ENCODE assay signal across 12 cellular contexts in genomic region chr3:14141602-14142315, GRCh38. TPM values are rescaled to one million over a fixed set of nuclear protein-coding genes. Genes with fewer than 3 reads are reported as not detected.
DNase-seq lines count a peak whose midpoint lies in the region; ATAC-seq, FAIRE-seq and TF ChIP-seq lines count a peak whose summit lies in the region.
"Had no signal": no experiment of that assay in that cellular context is flagged by ENCODE, and none has a peak within 500 bp of the region (broad histone marks: within the 10 kb centered on the region; RNA-seq: fewer than 3 reads in every experiment).

No MANE protein-coding gene starts in this region.

- DNase-seq in NCI-H510A treated with DMSO at 0.1 percent for 48 hours (lab: John Stamatoyannopoulos, UW) = peak; percentile 0
- DNase-seq in NCI-H510A (lab: John Stamatoyannopoulos, UW) = no peak
- no peak for DNase-seq in K562 (ENCODE audit: extremely low read depth in 1 of 4, low spot score in 3 of 4)
- no peak for DNase-seq in HepG2 (ENCODE audit: low spot score)
- no peak for DNase-seq in NCI-H526 (lab: John Stamatoyannopoulos, UW)
- no peak for DNase-seq in NCI-H2029 (lab: John Stamatoyannopoulos, UW)
- DNase-seq: NCI-H1105; SHP77 treated with DMSO at 0.1 percent for 48 hours; stimulated activated CD8-positive, alpha-beta memory T cell treated with anti-CD3 and anti-CD28 coated beads, Interleukin-4, amount 100 ng/mL, for 48 hours had no signal

- WGBS in K562 (ENCODE audit: insufficient coverage, low coverage, missing lambda C conversion rate) = 91% methylated on average over 19 of the region's 19 CpGs
- WGBS in HepG2 (ENCODE audit: low lambda C conversion rate) = 96% methylated on average over 19 of the region's 19 CpGs

- H3K4me3 ChIP-seq in K562 (no peak overlapping the region), HepG2 (replicated peaks in 1 of 3; ENCODE audit: insufficient read depth in 1 of 3, low read depth in 2 of 3, low read length in 3 of 3) (no peak overlapping the region), stomach smooth muscle (ENCODE audit: low read length in 2 of 2) (no peak overlapping the region)
- H3K4me3 ChIP-seq: ovary had no signal

- H3K9me3 ChIP-seq in K562 (replicated peaks; ENCODE audit: control insufficient read depth, insufficient read depth, low read depth, low read length) (no peaks in the 10 kb centered on the region), HepG2 (ENCODE audit: low read length) (no peaks in the 10 kb centered on the region), stomach smooth muscle (ENCODE audit: control insufficient read depth in 2 of 2, low read length in 2 of 2) (no peaks in the 10 kb centered on the region)
- H3K9me3 ChIP-seq: ovary had no signal

- ATAC-seq in K562 (no peak), HepG2 (no peak), HG03196 (IDR thresholded peaks at IDR 0.05; ENCODE audit: unreplicated experiment) (no peak)

- no peak for TF ChIP-seq EP300 in K562 (IDR thresholded peaks at IDR 0.05; ENCODE audit: low read length)
- no peak for TF ChIP-seq EP300 in HepG2 (IDR thresholded peaks at IDR 0.05; ENCODE audit: low read depth in 2 of 2, low read length in 2 of 2)
- TF ChIP-seq EP300 in HepG2 (CRISPR knock-in tag; IDR thresholded peaks at IDR 0.05; ENCODE audit: borderline replicate concordance) = no peak

- no peaks in the 10 kb centered on the region for H3K79me2 ChIP-seq in K562 (ENCODE audit: control insufficient read depth, insufficient read depth, low read length)
- no peaks in the 10 kb centered on the region for H3K79me2 ChIP-seq in HepG2 (ENCODE audit: insufficient read depth, low read length)

- H3K9me1 ChIP-seq in K562 (ENCODE audit: control insufficient read depth, insufficient read depth, low read length) = no peaks in the 10 kb centered on the region

- no peak for TF ChIP-seq POLR2A in K562 (conservative IDR thresholded peaks at IDR 0.05)
- TF ChIP-seq POLR2A in HepG2 (IDR thresholded peaks at IDR 0.05; ENCODE audit: insufficient read depth in 1 of 2, low read depth in 2 of 2, low read length in 2 of 2) = no peak

- H4K20me1 ChIP-seq in K562 (replicated peaks; ENCODE audit: control insufficient read depth, insufficient read depth, low read length) = no peaks in the 10 kb centered on the region
- no peaks in the 10 kb centered on the region; the same call in 1 of the 2 replicates for H4K20me1 ChIP-seq in HepG2 (ENCODE audit: insufficient read depth, low read length)

- H3K27ac ChIP-seq in K562 (ENCODE audit: extremely low read depth, low read depth, low read length) (no peak overlapping the region), HepG2 (ENCODE audit: extremely low read length, insufficient read depth, low read length) (no peak overlapping the region), stomach smooth muscle (ENCODE audit: low read length) (peak overlapping the region; percentile 26)

- no TSS peak for BruUV-seq in K562 (replicated peaks; lab: Mats Ljungman, UMichigan)
- BruUV-seq in HepG2 (replicated peaks; lab: Mats Ljungman, UMichigan) = no TSS peak

- CTCF ChIA-PET in K562 (lab: Yijun Ruan, JAX; ENCODE audit: low intra/inter-chr PET ratio) = no interaction called here
- CTCF ChIA-PET in HepG2 (lab: Yijun Ruan, JAX; ENCODE audit: low intra/inter-chr PET ratio, low total read pairs) = no interaction called here

- H3K9ac ChIP-seq in K562 (ENCODE audit: insufficient read depth in 1 of 2, low read depth in 2 of 2, low read length in 2 of 2) (no peak overlapping the region; a peak in 1 of 4 replicates), HepG2 (ENCODE audit: insufficient read depth, low read depth, low read length) (no peak overlapping the region), stomach smooth muscle (ENCODE audit: low read length in 2 of 2) (no peak overlapping the region)

- no peaks in the 10 kb centered on the region for H3K27me3 ChIP-seq in K562 (ENCODE audit: control insufficient read depth in 2 of 2, insufficient read depth in 2 of 2, low read length in 2 of 2)
- H3K27me3 ChIP-seq in HepG2 (ENCODE audit: control insufficient read depth in 1 of 2, insufficient read depth in 2 of 2, low read length in 2 of 2) = no peaks in the 10 kb centered on the region
- H3K27me3 ChIP-seq in stomach smooth muscle (ENCODE audit: control insufficient read depth in 1 of 2, insufficient read depth in 2 of 2, low read length in 2 of 2) = no peaks in the 10 kb centered on the region
- H3K27me3 ChIP-seq: ovary had no signal

- TF ChIP-seq CTCF in K562 (IDR thresholded peaks at IDR 0.05 in 2 of 3, conservative IDR thresholded peaks at IDR 0.05 in 1 of 3; ENCODE audit: insufficient read depth in 2 of 3, low read depth in 1 of 3, low read length in 3 of 3) (no peak), HepG2 (CRISPR knock-in tag; IDR thresholded peaks at IDR 0.05) (no peak)

- peaks cover 66% of the 10 kb centered on the region; the same call in 2 of the 3 replicates for H3K36me3 ChIP-seq in K562 (ENCODE audit: control insufficient read depth, insufficient read depth, low read length)
- H3K36me3 ChIP-seq in HepG2 (replicated peaks in 1 of 2; ENCODE audit: control insufficient read depth in 1 of 2, insufficient read depth in 2 of 2, low read length in 2 of 2) = peaks cover 14 to 42% of the 10 kb centered on the region in 2 experiments; a peak in 4 of 5 replicates
- H3K36me3 ChIP-seq in stomach smooth muscle (ENCODE audit: control insufficient read depth in 2 of 2, insufficient read depth in 2 of 2, low read length in 2 of 2) = peaks cover 49 to 55% of the 10 kb centered on the region in 2 donors
- H3K36me3 ChIP-seq: ovary had no signal

- H3K4me2 ChIP-seq in K562 (ENCODE audit: insufficient read depth, low read length) (no peak overlapping the region), HepG2 (ENCODE audit: low read depth, low read length) (no peak overlapping the region)

- intact Hi-C loops in K562 (cut with micrococcal nuclease) (no loop called here), HepG2 (cut with micrococcal nuclease; ENCODE audit: unreplicated experiment) (no loop called here)

- TF ChIP-seq RAD21 in K562 (CRISPR knock-in tag; conservative IDR thresholded peaks at IDR 0.05 in 1 of 2, IDR thresholded peaks at IDR 0.05 in 1 of 2) = no peak
- no peak for TF ChIP-seq RAD21 in HepG2 (CRISPR knock-in tag; IDR thresholded peaks at IDR 0.05)

- POLR2A ChIA-PET in K562 (lab: Yijun Ruan, JAX) (interaction anchor here (0.7 to 1.6 kb wide), 4 partner anchors 8 to 21 kb away, joined by 3 to 6 read pairs (median 4); no protein-coding TSS in a partner anchor), HepG2 (lab: Yijun Ruan, JAX) (interaction anchor here (0.8 to 2.5 kb wide), 2 partner anchors 17 to 37 kb away, joined by 3 to 16 read pairs; partner anchors contain the start of genes CHCHD4, LSM3, TMEM43 and XPC)

- FAIRE-seq in K562 (lab: Jason Lieb, UNC) (no peak), HepG2 (lab: Jason Lieb, UNC) (no peak)

- H3K4me1 ChIP-seq in K562 (replicated peaks in 1 of 2; ENCODE audit: control insufficient read depth in 2 of 2, insufficient read depth in 2 of 2, low read length in 2 of 2) (peaks cover 13 to 14% of the 10 kb centered on the region in 2 experiments), HepG2 (ENCODE audit: insufficient read depth, low read length) (peaks cover 20% of the 10 kb centered on the region), stomach smooth muscle (ENCODE audit: control insufficient read depth, insufficient read depth, low read length) (peaks cover 39% of the 10 kb centered on the region)

- in situ Hi-C loops in K562 (cut with MboI) (no loop called here), HepG2 (cut with HindIII; ENCODE audit: extremely low pct_ligation_motif_present, low pct_unique_long_range_greater_than_20kb) (no loop called here)

- H2AFZ ChIP-seq in K562 (ENCODE audit: low read depth, low read length) = no peak overlapping the region
- no peak overlapping the region for H2AFZ ChIP-seq in HepG2 (ENCODE audit: low read length)

RNA-seq across cellular contexts. Expression of gene TMEM43, which starts 16.9 kb away (rescaled TPM):
- total RNA-seq in K562 (2011; cell fraction: chromatin; rRNA removed; ENCODE audit: low replicate concordance) = 45.4 and 56.1 TPM in 2 replicates
- 65.7 and 72.4 TPM in 2 replicates for total RNA-seq in K562 (2011; cell fraction: nucleolus; rRNA removed)
- total RNA-seq in K562 (2011; cell fraction: nucleoplasm; rRNA removed) = 57.3 and 58.4 TPM in 2 replicates
- total RNA-seq in K562 (2014; rRNA removed) (35.0 and 49.2 TPM in 2 replicates), K562 (2014; rRNA removed; fragmentation: Illumina TruSeq; extraction: Trizol) (32.9 and 35.7 TPM in 2 replicates), K562 (2015; rRNA removed; fragmentation: Illumina TruSeq; extraction: Trizol) (41.1 and 42.9 TPM in 2 replicates), K562 (2021) (38.9 and 39.7 TPM in 2 replicates), HepG2 (2016; rRNA removed; fragmentation: Illumina TruSeq; extraction: Trizol) (25.9 and 50.5 TPM in 2 replicates)
- polyA plus RNA-seq in K562 (2011; rRNA removed) (41.9 and 50.8 TPM in 2 replicates), K562 (2014; fragmentation: Illumina TruSeq; extraction: Trizol) (41.5 and 46.1 TPM in 2 replicates), K562 (2014; fragmentation: Nextera tagmentation; extraction: Ambion mirVana) (10 to 100 TPM; 16.7 to 29.4 TPM), K562 (2014; rRNA removed) (32.7 and 37.5 TPM in 2 replicates), HepG2 (2011; rRNA removed) (48.9 and 57.4 TPM in 2 replicates)
- polyA plus RNA-seq in K562 (2011; cell fraction: cytosol; rRNA removed) = 46.0 and 54.1 TPM in 2 replicates
- 73.1 and 80.6 TPM in 2 replicates for polyA plus RNA-seq in K562 (2011; cell fraction: nucleus; rRNA removed)
- polyA plus RNA-seq in K562 (2012) = 32.9 and 33.9 TPM in 2 replicates
- 32.4 and 38.1 TPM in 2 replicates for polyA minus RNA-seq in K562 (2011; rRNA and poly(A)+ RNA removed)
- polyA minus RNA-seq in K562 (2011; cell fraction: cytosol; rRNA and poly(A)+ RNA removed) = 21.2 TPM in 2 replicates
- polyA minus RNA-seq in K562 (2011; cell fraction: nucleus; rRNA and poly(A)+ RNA removed) = 17.1 and 22.2 TPM in 2 replicates
- 3.9 and 4.2 TPM in 2 replicates for total RNA-seq in HepG2 (2016; cell fraction: cytosol; rRNA removed; fragmentation: Illumina TruSeq; extraction: Trizol; ENCODE audit: low read depth)
- 26.3 and 51.3 TPM in 2 replicates for total RNA-seq in HepG2 (2016; cell fraction: insoluble cytoplasmic fraction; rRNA removed; fragmentation: Illumina TruSeq; extraction: Trizol)
- total RNA-seq in HepG2 (2016; cell fraction: membrane; rRNA removed; fragmentation: Illumina TruSeq; extraction: Trizol) = 14.0 TPM in 2 replicates
- total RNA-seq in HepG2 (2016; cell fraction: nucleus; rRNA removed; fragmentation: Illumina TruSeq; extraction: Trizol) = 52.0 and 59.4 TPM in 2 replicates
- 50.3 and 50.5 TPM in 2 replicates for polyA plus RNA-seq in HepG2 (2011; cell fraction: cytosol; rRNA removed)
- 72.5 and 76.8 TPM in 2 replicates for polyA plus RNA-seq in HepG2 (2011; cell fraction: nucleus; rRNA removed)
- polyA plus RNA-seq in HepG2 (2012) = 33.1 and 37.6 TPM in 2 replicates
- polyA plus RNA-seq in HepG2 (2016; cell fraction: cytosol; fragmentation: Illumina TruSeq; extraction: Trizol; ENCODE audit: low read depth) = 3.5 and 3.6 TPM in 2 replicates
- 24.2 and 24.5 TPM in 2 replicates for polyA plus RNA-seq in HepG2 (2016; cell fraction: insoluble cytoplasmic fraction; fragmentation: Illumina TruSeq; extraction: Trizol; ENCODE audit: low read depth)
- polyA plus RNA-seq in HepG2 (2016; cell fraction: membrane; fragmentation: Illumina TruSeq; extraction: Trizol; ENCODE audit: low read depth) = 8.3 and 8.4 TPM in 2 replicates
- polyA plus RNA-seq in HepG2 (2016; cell fraction: nucleus; fragmentation: Illumina TruSeq; extraction: Trizol; ENCODE audit: insufficient read depth, low read depth) = 80.8 and 88.2 TPM in 2 replicates
- 77.4 and 114 TPM in 2 replicates for polyA minus RNA-seq in HepG2 (2011; rRNA and poly(A)+ RNA removed; ENCODE audit: low replicate concordance)
- polyA minus RNA-seq in HepG2 (2011; cell fraction: cytosol; rRNA and poly(A)+ RNA removed) = 30.1 and 30.2 TPM in 2 replicates
- 31.3 and 32.3 TPM in 2 replicates for polyA minus RNA-seq in HepG2 (2011; cell fraction: nucleus; rRNA and poly(A)+ RNA removed)

RNA-seq across cellular contexts. Expression of gene CHCHD4, which starts 17.1 kb away (rescaled TPM):
- 8.4 and 13.9 TPM in 2 replicates for total RNA-seq in K562 (2011; cell fraction: chromatin; rRNA removed; ENCODE audit: low replicate concordance)
- total RNA-seq in K562 (2011; cell fraction: nucleolus; rRNA removed) = 7.5 and 9.3 TPM in 2 replicates
- 11.0 and 15.7 TPM in 2 replicates for total RNA-seq in K562 (2011; cell fraction: nucleoplasm; rRNA removed)
- 70.9 and 77.2 TPM in 2 replicates for total RNA-seq in K562 (2014; rRNA removed)
- total RNA-seq in K562 (2014; rRNA removed; fragmentation: Illumina TruSeq; extraction: Trizol) = 70.9 and 79.2 TPM in 2 replicates
- total RNA-seq in K562 (2015; rRNA removed; fragmentation: Illumina TruSeq; extraction: Trizol) = 56.5 and 61.2 TPM in 2 replicates
- 53.5 and 55.4 TPM in 2 replicates for total RNA-seq in K562 (2021)
- polyA plus RNA-seq in K562 (2011; rRNA removed) = 46.2 and 68.4 TPM in 2 replicates
- polyA plus RNA-seq in K562 (2011; cell fraction: cytosol; rRNA removed) = 27.7 and 40.4 TPM in 2 replicates
- polyA plus RNA-seq in K562 (2011; cell fraction: nucleus; rRNA removed) = 15.4 and 19.6 TPM in 2 replicates
- polyA plus RNA-seq in K562 (2012) = 32.4 and 47.1 TPM in 2 replicates
- 89.0 and 105 TPM in 2 replicates for polyA plus RNA-seq in K562 (2014; fragmentation: Illumina TruSeq; extraction: Trizol)
- polyA plus RNA-seq in K562 (2014; fragmentation: Nextera tagmentation; extraction: Ambion mirVana) = 100 to 1,000 TPM; 152 to 225 TPM
- polyA plus RNA-seq in K562 (2014; rRNA removed) = 81.3 and 81.7 TPM in 2 replicates
- polyA minus RNA-seq in K562 (2011; rRNA and poly(A)+ RNA removed) = 48.2 and 54.4 TPM in 2 replicates
- polyA minus RNA-seq in K562 (2011; cell fraction: cytosol; rRNA and poly(A)+ RNA removed) = 19.5 and 24.8 TPM in 2 replicates
- polyA minus RNA-seq in K562 (2011; cell fraction: nucleus; rRNA and poly(A)+ RNA removed) = 6.1 and 12.2 TPM in 2 replicates
- 24.1 and 32.0 TPM in 2 replicates for total RNA-seq in HepG2 (2016; rRNA removed; fragmentation: Illumina TruSeq; extraction: Trizol)
- total RNA-seq in HepG2 (2016; cell fraction: cytosol; rRNA removed; fragmentation: Illumina TruSeq; extraction: Trizol; ENCODE audit: low read depth) = 11.2 and 11.5 TPM in 2 replicates
- 26.4 and 35.5 TPM in 2 replicates for total RNA-seq in HepG2 (2016; cell fraction: insoluble cytoplasmic fraction; rRNA removed; fragmentation: Illumina TruSeq; extraction: Trizol)
- 22.7 TPM in 2 replicates for total RNA-seq in HepG2 (2016; cell fraction: membrane; rRNA removed; fragmentation: Illumina TruSeq; extraction: Trizol)
- 7.9 and 10.8 TPM in 2 replicates for total RNA-seq in HepG2 (2016; cell fraction: nucleus; rRNA removed; fragmentation: Illumina TruSeq; extraction: Trizol)
- 13.3 and 15.8 TPM in 2 replicates for polyA plus RNA-seq in HepG2 (2011; rRNA removed)
- 12.6 and 17.4 TPM in 2 replicates for polyA plus RNA-seq in HepG2 (2011; cell fraction: cytosol; rRNA removed)
- polyA plus RNA-seq in HepG2 (2011; cell fraction: nucleus; rRNA removed) = 4.0 and 4.7 TPM in 2 replicates
- polyA plus RNA-seq in HepG2 (2012) = 17.8 and 18.8 TPM in 2 replicates
- polyA plus RNA-seq in HepG2 (2016; cell fraction: cytosol; fragmentation: Illumina TruSeq; extraction: Trizol; ENCODE audit: low read depth) = 9.9 and 12.4 TPM in 2 replicates
- 30.7 and 33.5 TPM in 2 replicates for polyA plus RNA-seq in HepG2 (2016; cell fraction: insoluble cytoplasmic fraction; fragmentation: Illumina TruSeq; extraction: Trizol; ENCODE audit: low read depth)
- 19.0 and 19.4 TPM in 2 replicates for polyA plus RNA-seq in HepG2 (2016; cell fraction: membrane; fragmentation: Illumina TruSeq; extraction: Trizol; ENCODE audit: low read depth)
- polyA plus RNA-seq in HepG2 (2016; cell fraction: nucleus; fragmentation: Illumina TruSeq; extraction: Trizol; ENCODE audit: insufficient read depth, low read depth) = 14.4 and 14.5 TPM in 2 replicates
- 7.0 and 13.0 TPM in 2 replicates for polyA minus RNA-seq in HepG2 (2011; rRNA and poly(A)+ RNA removed; ENCODE audit: low replicate concordance)
- 7.3 and 8.8 TPM in 2 replicates for polyA minus RNA-seq in HepG2 (2011; cell fraction: cytosol; rRNA and poly(A)+ RNA removed)
- 3.0 and 5.8 TPM in 2 replicates for polyA minus RNA-seq in HepG2 (2011; cell fraction: nucleus; rRNA and poly(A)+ RNA removed)

RNA-seq across cellular contexts. Expression of gene XPC, which starts 36.6 kb away (rescaled TPM):
- 61.0 and 92.1 TPM in 2 replicates for total RNA-seq in K562 (2011; cell fraction: chromatin; rRNA removed; ENCODE audit: low replicate concordance)
- 32.5 and 33.7 TPM in 2 replicates for total RNA-seq in K562 (2011; cell fraction: nucleolus; rRNA removed)
- 45.0 and 59.2 TPM in 2 replicates for total RNA-seq in K562 (2011; cell fraction: nucleoplasm; rRNA removed)
- total RNA-seq in K562 (2014; rRNA removed) (51.8 and 54.1 TPM in 2 replicates), K562 (2014; rRNA removed; fragmentation: Illumina TruSeq; extraction: Trizol) (41.2 and 49.8 TPM in 2 replicates), K562 (2015; rRNA removed; fragmentation: Illumina TruSeq; extraction: Trizol) (41.3 and 44.2 TPM in 2 replicates), K562 (2021) (44.5 and 54.0 TPM in 2 replicates), HepG2 (2016; rRNA removed; fragmentation: Illumina TruSeq; extraction: Trizol) (19.2 and 24.1 TPM in 2 replicates)
- polyA plus RNA-seq in K562 (2011; rRNA removed) (25.1 and 25.5 TPM in 2 replicates), K562 (2014; fragmentation: Illumina TruSeq; extraction: Trizol) (54.4 and 54.7 TPM in 2 replicates), K562 (2014; fragmentation: Nextera tagmentation; extraction: Ambion mirVana) (1 to 10 TPM; 3.8 to 4.1 TPM), K562 (2014; rRNA removed) (33.8 and 42.4 TPM in 2 replicates), HepG2 (2011; rRNA removed) (9.4 and 13.5 TPM in 2 replicates)
- polyA plus RNA-seq in K562 (2011; cell fraction: cytosol; rRNA removed) = 11.7 and 15.8 TPM in 2 replicates
- polyA plus RNA-seq in K562 (2011; cell fraction: nucleus; rRNA removed) = 76.2 and 81.9 TPM in 2 replicates
- polyA plus RNA-seq in K562 (2012) = 41.7 and 44.5 TPM in 2 replicates
- 30.9 and 32.3 TPM in 2 replicates for polyA minus RNA-seq in K562 (2011; rRNA and poly(A)+ RNA removed)
- 24.0 and 24.8 TPM in 2 replicates for polyA minus RNA-seq in K562 (2011; cell fraction: cytosol; rRNA and poly(A)+ RNA removed)
- polyA minus RNA-seq in K562 (2011; cell fraction: nucleus; rRNA and poly(A)+ RNA removed) = 34.9 and 53.4 TPM in 2 replicates
- 3.7 and 5.6 TPM in 2 replicates for total RNA-seq in HepG2 (2016; cell fraction: cytosol; rRNA removed; fragmentation: Illumina TruSeq; extraction: Trizol; ENCODE audit: low read depth)
- 17.3 and 22.5 TPM in 2 replicates for total RNA-seq in HepG2 (2016; cell fraction: insoluble cytoplasmic fraction; rRNA removed; fragmentation: Illumina TruSeq; extraction: Trizol)
- 5.4 and 7.1 TPM in 2 replicates for total RNA-seq in HepG2 (2016; cell fraction: membrane; rRNA removed; fragmentation: Illumina TruSeq; extraction: Trizol)
- total RNA-seq in HepG2 (2016; cell fraction: nucleus; rRNA removed; fragmentation: Illumina TruSeq; extraction: Trizol) = 29.8 and 32.0 TPM in 2 replicates
- polyA plus RNA-seq in HepG2 (2011; cell fraction: cytosol; rRNA removed) = 5.6 and 7.4 TPM in 2 replicates
- 40.8 and 46.3 TPM in 2 replicates for polyA plus RNA-seq in HepG2 (2011; cell fraction: nucleus; rRNA removed)
- polyA plus RNA-seq in HepG2 (2012) = 20.6 and 22.0 TPM in 2 replicates
- polyA plus RNA-seq in HepG2 (2016; cell fraction: cytosol; fragmentation: Illumina TruSeq; extraction: Trizol; ENCODE audit: low read depth) = 0.59 and 0.94 TPM in 2 replicates
- polyA plus RNA-seq in HepG2 (2016; cell fraction: insoluble cytoplasmic fraction; fragmentation: Illumina TruSeq; extraction: Trizol; ENCODE audit: low read depth) = 13.8 and 16.6 TPM in 2 replicates
- polyA plus RNA-seq in HepG2 (2016; cell fraction: membrane; fragmentation: Illumina TruSeq; extraction: Trizol; ENCODE audit: low read depth) = 1.5 and 1.9 TPM in 2 replicates
- polyA plus RNA-seq in HepG2 (2016; cell fraction: nucleus; fragmentation: Illumina TruSeq; extraction: Trizol; ENCODE audit: insufficient read depth, low read depth) = 38.7 and 40.3 TPM in 2 replicates
- 12.4 and 15.1 TPM in 2 replicates for polyA minus RNA-seq in HepG2 (2011; rRNA and poly(A)+ RNA removed; ENCODE audit: low replicate concordance)
- polyA minus RNA-seq in HepG2 (2011; cell fraction: cytosol; rRNA and poly(A)+ RNA removed) = 7.6 and 8.9 TPM in 2 replicates
- 38.9 and 54.2 TPM in 2 replicates for polyA minus RNA-seq in HepG2 (2011; cell fraction: nucleus; rRNA and poly(A)+ RNA removed)

RNA-seq across cellular contexts. Expression of gene LSM3, which starts 36.9 kb away (rescaled TPM):
- 11.3 and 17.2 TPM in 2 replicates for total RNA-seq in K562 (2011; cell fraction: chromatin; rRNA removed; ENCODE audit: low replicate concordance)
- total RNA-seq in K562 (2011; cell fraction: nucleolus; rRNA removed) = 7.4 and 9.3 TPM in 2 replicates
- total RNA-seq in K562 (2011; cell fraction: nucleoplasm; rRNA removed) = 14.2 and 25.6 TPM in 2 replicates
- total RNA-seq in K562 (2014; rRNA removed) (32.6 and 33.8 TPM in 2 replicates), K562 (2014; rRNA removed; fragmentation: Illumina TruSeq; extraction: Trizol) (64.7 and 73.9 TPM in 2 replicates), K562 (2015; rRNA removed; fragmentation: Illumina TruSeq; extraction: Trizol) (54.4 and 61.2 TPM in 2 replicates), K562 (2021) (38.5 and 46.4 TPM in 2 replicates), HepG2 (2016; rRNA removed; fragmentation: Illumina TruSeq; extraction: Trizol) (19.4 and 28.7 TPM in 2 replicates)
- polyA plus RNA-seq in K562 (2011; rRNA removed) (34.0 and 48.7 TPM in 2 replicates), K562 (2014; fragmentation: Illumina TruSeq; extraction: Trizol) (48.6 and 55.2 TPM in 2 replicates), K562 (2014; fragmentation: Nextera tagmentation; extraction: Ambion mirVana) (100 to 1,000 TPM; 180 to 203 TPM), K562 (2014; rRNA removed) (61.6 and 75.1 TPM in 2 replicates), HepG2 (2011; rRNA removed) (2.8 and 5.1 TPM in 2 replicates)
- polyA plus RNA-seq in K562 (2011; cell fraction: cytosol; rRNA removed) = 3.6 and 12.9 TPM in 2 replicates
- 3.1 and 6.0 TPM in 2 replicates for polyA plus RNA-seq in K562 (2011; cell fraction: nucleus; rRNA removed)
- polyA plus RNA-seq in K562 (2012) = 31.9 and 61.8 TPM in 2 replicates
- 14.8 and 16.0 TPM in 2 replicates for polyA minus RNA-seq in K562 (2011; rRNA and poly(A)+ RNA removed)
- polyA minus RNA-seq in K562 (2011; cell fraction: cytosol; rRNA and poly(A)+ RNA removed) = 4.3 and 6.0 TPM in 2 replicates
- 5.5 and 7.6 TPM in 2 replicates for polyA minus RNA-seq in K562 (2011; cell fraction: nucleus; rRNA and poly(A)+ RNA removed)
- total RNA-seq in HepG2 (2016; cell fraction: cytosol; rRNA removed; fragmentation: Illumina TruSeq; extraction: Trizol; ENCODE audit: low read depth) = 9.0 and 9.3 TPM in 2 replicates
- 20.1 and 30.7 TPM in 2 replicates for total RNA-seq in HepG2 (2016; cell fraction: insoluble cytoplasmic fraction; rRNA removed; fragmentation: Illumina TruSeq; extraction: Trizol)
- 15.0 and 16.0 TPM in 2 replicates for total RNA-seq in HepG2 (2016; cell fraction: membrane; rRNA removed; fragmentation: Illumina TruSeq; extraction: Trizol)
- total RNA-seq in HepG2 (2016; cell fraction: nucleus; rRNA removed; fragmentation: Illumina TruSeq; extraction: Trizol) = 8.0 and 8.6 TPM in 2 replicates
- 1.7 and 2.5 TPM in 2 replicates for polyA plus RNA-seq in HepG2 (2011; cell fraction: cytosol; rRNA removed)
- polyA plus RNA-seq in HepG2 (2011; cell fraction: nucleus; rRNA removed) = 1.0 and 1.2 TPM in 2 replicates
- polyA plus RNA-seq in HepG2 (2012) = 6.7 and 14.3 TPM in 2 replicates
- polyA plus RNA-seq in HepG2 (2016; cell fraction: cytosol; fragmentation: Illumina TruSeq; extraction: Trizol; ENCODE audit: low read depth) = 11.3 and 14.2 TPM in 2 replicates
- 33.0 and 38.8 TPM in 2 replicates for polyA plus RNA-seq in HepG2 (2016; cell fraction: insoluble cytoplasmic fraction; fragmentation: Illumina TruSeq; extraction: Trizol; ENCODE audit: low read depth)
- 15.2 and 17.8 TPM in 2 replicates for polyA plus RNA-seq in HepG2 (2016; cell fraction: membrane; fragmentation: Illumina TruSeq; extraction: Trizol; ENCODE audit: low read depth)
- 12.2 and 14.0 TPM in 2 replicates for polyA plus RNA-seq in HepG2 (2016; cell fraction: nucleus; fragmentation: Illumina TruSeq; extraction: Trizol; ENCODE audit: insufficient read depth, low read depth)
- polyA minus RNA-seq in HepG2 (2011; rRNA and poly(A)+ RNA removed; ENCODE audit: low replicate concordance) = 1.8 and 3.7 TPM in 2 replicates
- 1.1 and 1.2 TPM in 2 replicates for polyA minus RNA-seq in HepG2 (2011; cell fraction: cytosol; rRNA and poly(A)+ RNA removed)
- polyA minus RNA-seq in HepG2 (2011; cell fraction: nucleus; rRNA and poly(A)+ RNA removed) = 6.7 and 7.2 TPM in 2 replicates
